Comparison of ENCODE assay signal across 8 cellular contexts in genomic region chr16:70267516-70267915, GRCh38. TPM values are rescaled to one million over a fixed set of nuclear protein-coding genes. Genes with fewer than 3 reads are reported as not detected.
DNase-seq lines count a peak whose midpoint lies in the region; ATAC-seq and TF ChIP-seq lines count a peak whose summit lies in the region.

No MANE protein-coding gene starts in this region.

- H3K4me3 ChIP-seq in NT2/D1 (ENCODE audit: insufficient read length, low read depth): no peak overlapping the region
- H3K4me3 ChIP-seq in neural cell (ENCODE audit: low read length): no peak overlapping the region

- H2AFZ ChIP-seq in neural cell (ENCODE audit: low read depth, low read length): no peak overlapping the region

- H4K20me1 ChIP-seq in neural cell (ENCODE audit: insufficient read depth): no peaks in the 10 kb centered on the region

- TF ChIP-seq EP300 in neural cell (conservative IDR thresholded peaks at IDR 0.05; ENCODE audit: poor library complexity, severe bottlenecking): no peak

- H3K9me3 ChIP-seq in NT2/D1 (ENCODE audit: insufficient read depth, low read length): no peaks in the 10 kb centered on the region
- H3K9me3 ChIP-seq in neural cell (ENCODE audit: low read length): no peaks in the 10 kb centered on the region

- H3K36me3 ChIP-seq in NT2/D1 (ENCODE audit: insufficient read depth, insufficient read length, low read length) (peaks cover 91% of the 10 kb centered on the region), neural cell (ENCODE audit: insufficient read depth, low read length) (no peaks in the 10 kb centered on the region)

- no peaks in the 10 kb centered on the region for H3K79me2 ChIP-seq in neural cell (replicated peaks; ENCODE audit: insufficient read depth, low read length)

- no peak for TF ChIP-seq RAD21 in neural cell (conservative IDR thresholded peaks at IDR 0.05)

- H3F3A ChIP-seq in neural cell (ENCODE audit: insufficient read depth, low read length, poor library complexity, severe bottlenecking): no peaks in the 10 kb centered on the region

- H3K9ac ChIP-seq in NT2/D1 (ENCODE audit: insufficient read length, low read depth) (no peak overlapping the region), neural cell (ENCODE audit: low read length) (no peak overlapping the region)

- no peak for ATAC-seq in HG02588 (IDR thresholded peaks at IDR 0.05; ENCODE audit: unreplicated experiment)

- DNase-seq in AML-193 (lab: John Stamatoyannopoulos, UW) (peak; percentile 42 to 43), GDM1 (lab: John Stamatoyannopoulos, UW) (peak; percentile 0), NT2/D1 (ENCODE audit: low read depth, low spot score) (peak; percentile 68), dermis microvascular lymphatic vessel endothelial cell (ENCODE audit: low read depth in 2 of 2) (peak; percentile 42 to 71), midbrain (lab: John Stamatoyannopoulos, UW) (no peak), NCI-H226 (no peak)

- peak; percentile 55 for TF ChIP-seq CTCF in neural cell (IDR thresholded peaks at IDR 0.05; ENCODE audit: poor library complexity, severe bottlenecking)

- no peak overlapping the region for H3K27ac ChIP-seq in neural cell (ENCODE audit: low read length)

- no peaks in the 10 kb centered on the region for H3K9me2 ChIP-seq in neural cell (ENCODE audit: insufficient read depth, low read length)

- H3K4me1 ChIP-seq in NT2/D1 (ENCODE audit: insufficient read depth, insufficient read length): no peaks in the 10 kb centered on the region

- H3K27me3 ChIP-seq in NT2/D1 (ENCODE audit: insufficient read depth, insufficient read length) (no peaks in the 10 kb centered on the region), neural cell (ENCODE audit: insufficient read depth, low read depth, low read length) (no peaks in the 10 kb centered on the region)

- no peak overlapping the region for H3K4me2 ChIP-seq in neural cell (ENCODE audit: low read length)

TF ChIP-seq in neural cell, 6 proteins besides CTCF, POLR2A, EP300 and RAD21:
- TF ChIP-seq SMC3 (conservative IDR thresholded peaks at IDR 0.05; ENCODE audit: poor library complexity) (peak; percentile 13), EZH2 (IDR thresholded peaks at IDR 0.05; ENCODE audit: borderline replicate concordance, insufficient read depth, low read length, poor library complexity, severe bottlenecking) (no peak)
TF ChIP-seq in neural cell: peak in this region for 1.

RNA-seq across cellular contexts. Expression of gene EXOSC6, which starts 15.8 kb away (rescaled TPM):
- 28.2 and 40.0 TPM in 2 replicates for total RNA-seq in dermis microvascular lymphatic vessel endothelial cell
- polyA plus RNA-seq in neural cell: 45.3 and 56.6 TPM in 2 replicates
- polyA minus RNA-seq in neural cell: 60.3 and 67.7 TPM in 2 replicates

RNA-seq across cellular contexts. Expression of gene AARS1, which starts 21.8 kb away (rescaled TPM):
- total RNA-seq in dermis microvascular lymphatic vessel endothelial cell: 91.7 and 99.2 TPM in 2 replicates
- 33.7 and 56.4 TPM in 2 replicates for polyA plus RNA-seq in neural cell
- 63.3 and 67.7 TPM in 2 replicates for polyA minus RNA-seq in neural cell

RNA-seq across cellular contexts. Expression of gene DDX19B, which starts 31.5 kb away (rescaled TPM):
- total RNA-seq in dermis microvascular lymphatic vessel endothelial cell: 22.5 and 26.0 TPM in 2 replicates
- polyA plus RNA-seq in neural cell: 36.6 and 47.8 TPM in 2 replicates
- polyA minus RNA-seq in neural cell: 45.1 and 46.7 TPM in 2 replicates

Comparison
In these comparisons a context has a peak if more than half of its experiments do, and no peak if none do; other contexts are left out.
1. DNase-seq: peak in AML-193 (2 of 2), GDM1 (single experiment), NT2/D1 (single experiment) and dermis microvascular lymphatic vessel endothelial cell (2 of 2); none in midbrain (single experiment) and NCI-H226 (single experiment).